Comparison of ENCODE assay signal across 1 cellular context in the genomic region with DNA sequence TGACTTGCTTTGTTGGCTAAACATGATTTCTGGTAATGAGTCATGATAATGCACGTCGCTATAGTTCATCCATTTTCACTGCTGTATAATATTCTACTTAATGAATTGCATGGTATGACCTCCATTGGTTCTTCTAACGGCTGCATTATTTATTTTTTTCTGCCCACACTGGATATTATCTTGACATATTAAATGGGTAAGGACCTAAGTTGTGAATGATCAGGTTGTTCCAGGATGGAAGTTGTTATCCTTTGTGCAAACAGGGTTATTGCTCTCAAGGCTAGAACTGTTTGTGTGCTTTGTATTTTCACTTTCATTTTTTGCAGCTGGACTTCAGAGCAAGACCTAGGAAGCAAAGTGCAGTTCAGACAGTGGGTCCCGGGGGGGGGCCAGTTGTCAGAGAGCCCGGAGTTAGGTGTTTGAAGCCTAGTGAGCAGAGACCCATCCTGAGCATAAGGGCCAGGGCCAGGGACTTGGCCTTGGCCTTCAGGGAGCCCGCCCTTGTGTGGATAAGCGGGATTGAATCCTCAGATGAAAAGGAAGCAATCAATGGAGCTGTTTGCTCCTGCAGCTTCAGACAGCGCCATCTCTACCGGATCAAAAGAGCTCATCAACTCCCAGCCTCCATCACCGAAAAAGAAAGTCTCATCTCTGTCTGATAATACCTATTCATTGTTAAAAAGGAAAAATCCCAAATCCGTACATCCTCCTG.
TF ChIP-seq lines count a peak whose summit lies in the region.

No MANE protein-coding gene starts in this region.

TF ChIP-seq in HepG2, 621 proteins besides CTCF, POLR2A, EP300 and RAD21 (continued from another document and continues in another):
- TF ChIP-seq, protein P1, sequence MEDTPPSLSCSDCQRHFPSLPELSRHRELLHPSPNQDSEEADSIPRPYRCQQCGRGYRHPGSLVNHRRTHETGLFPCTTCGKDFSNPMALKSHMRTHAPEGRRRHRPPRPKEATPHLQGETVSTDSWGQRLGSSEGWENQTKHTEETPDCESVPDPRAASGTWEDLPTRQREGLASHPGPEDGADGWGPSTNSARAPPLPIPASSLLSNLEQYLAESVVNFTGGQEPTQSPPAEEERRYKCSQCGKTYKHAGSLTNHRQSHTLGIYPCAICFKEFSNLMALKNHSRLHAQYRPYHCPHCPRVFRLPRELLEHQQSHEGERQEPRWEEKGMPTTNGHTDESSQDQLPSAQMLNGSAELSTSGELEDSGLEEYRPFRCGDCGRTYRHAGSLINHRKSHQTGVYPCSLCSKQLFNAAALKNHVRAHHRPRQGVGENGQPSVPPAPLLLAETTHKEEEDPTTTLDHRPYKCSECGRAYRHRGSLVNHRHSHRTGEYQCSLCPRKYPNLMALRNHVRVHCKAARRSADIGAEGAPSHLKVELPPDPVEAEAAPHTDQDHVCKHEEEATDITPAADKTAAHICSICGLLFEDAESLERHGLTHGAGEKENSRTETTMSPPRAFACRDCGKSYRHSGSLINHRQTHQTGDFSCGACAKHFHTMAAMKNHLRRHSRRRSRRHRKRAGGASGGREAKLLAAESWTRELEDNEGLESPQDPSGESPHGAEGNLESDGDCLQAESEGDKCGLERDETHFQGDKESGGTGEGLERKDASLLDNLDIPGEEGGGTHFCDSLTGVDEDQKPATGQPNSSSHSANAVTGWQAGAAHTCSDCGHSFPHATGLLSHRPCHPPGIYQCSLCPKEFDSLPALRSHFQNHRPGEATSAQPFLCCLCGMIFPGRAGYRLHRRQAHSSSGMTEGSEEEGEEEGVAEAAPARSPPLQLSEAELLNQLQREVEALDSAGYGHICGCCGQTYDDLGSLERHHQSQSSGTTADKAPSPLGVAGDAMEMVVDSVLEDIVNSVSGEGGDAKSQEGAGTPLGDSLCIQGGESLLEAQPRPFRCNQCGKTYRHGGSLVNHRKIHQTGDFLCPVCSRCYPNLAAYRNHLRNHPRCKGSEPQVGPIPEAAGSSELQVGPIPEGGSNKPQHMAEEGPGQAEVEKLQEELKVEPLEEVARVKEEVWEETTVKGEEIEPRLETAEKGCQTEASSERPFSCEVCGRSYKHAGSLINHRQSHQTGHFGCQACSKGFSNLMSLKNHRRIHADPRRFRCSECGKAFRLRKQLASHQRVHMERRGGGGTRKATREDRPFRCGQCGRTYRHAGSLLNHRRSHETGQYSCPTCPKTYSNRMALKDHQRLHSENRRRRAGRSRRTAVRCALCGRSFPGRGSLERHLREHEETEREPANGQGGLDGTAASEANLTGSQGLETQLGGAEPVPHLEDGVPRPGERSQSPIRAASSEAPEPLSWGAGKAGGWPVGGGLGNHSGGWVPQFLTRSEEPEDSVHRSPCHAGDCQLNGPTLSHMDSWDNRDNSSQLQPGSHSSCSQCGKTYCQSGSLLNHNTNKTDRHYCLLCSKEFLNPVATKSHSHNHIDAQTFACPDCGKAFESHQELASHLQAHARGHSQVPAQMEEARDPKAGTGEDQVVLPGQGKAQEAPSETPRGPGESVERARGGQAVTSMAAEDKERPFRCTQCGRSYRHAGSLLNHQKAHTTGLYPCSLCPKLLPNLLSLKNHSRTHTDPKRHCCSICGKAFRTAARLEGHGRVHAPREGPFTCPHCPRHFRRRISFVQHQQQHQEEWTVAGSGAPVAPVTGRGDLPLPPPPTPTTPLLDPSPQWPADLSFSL (CRISPR knock-in tag; IDR thresholded peaks at IDR 0.05) = peak; percentile 76; the same call in 1 of the 2 replicates
- TF ChIP-seq HNF4G (IDR thresholded peaks at IDR 0.05; ENCODE audit: borderline replicate concordance, low read depth, low read length) (peak; percentile 97), HNF4G (CRISPR knock-in tag; IDR thresholded peaks at IDR 0.05; ENCODE audit: borderline replicate concordance, low read depth) (peak; percentile 96; the same call in 1 of the 2 replicates), ATF7 (IDR thresholded peaks at IDR 0.05) (peak; percentile 45; the same call in 1 of the 2 replicates), ATF7 (CRISPR knock-in tag; IDR thresholded peaks at IDR 0.05) (peak; percentile 84; the same call in 1 of the 2 replicates), MED8 (CRISPR knock-in tag; IDR thresholded peaks at IDR 0.05; ENCODE audit: insufficient replicate concordance) (peak; percentile 71), NFKB2 (CRISPR knock-in tag; IDR thresholded peaks at IDR 0.05; ENCODE audit: borderline replicate concordance) (no peak), ZNF879 (CRISPR knock-in tag; IDR thresholded peaks at IDR 0.05) (no peak), SCMH1 (CRISPR knock-in tag; IDR thresholded peaks at IDR 0.05; ENCODE audit: borderline replicate concordance) (no peak), BRD4 (CRISPR knock-in tag; IDR thresholded peaks at IDR 0.05) (no peak), ETV5 (CRISPR knock-in tag; IDR thresholded peaks at IDR 0.05; ENCODE audit: borderline replicate concordance) (peak; percentile 93), CBX1 (IDR thresholded peaks at IDR 0.05; ENCODE audit: low read depth) (no peak), LCORL (IDR thresholded peaks at IDR 0.05) (no peak), LCORL (CRISPR knock-in tag; IDR thresholded peaks at IDR 0.05) (0 out of 2 replicates have a peak, but pooled peaks have one; percentile 81), ZNF678 (CRISPR knock-in tag; IDR thresholded peaks at IDR 0.05) (no peak), TEAD3 (CRISPR knock-in tag; optimal IDR thresholded peaks at IDR 0.05; ENCODE audit: borderline replicate concordance) (peak; percentile 90), IRF2 (CRISPR knock-in tag; IDR thresholded peaks at IDR 0.05) (peak; percentile 100), MXI1 (IDR thresholded peaks at IDR 0.05; ENCODE audit: borderline replicate concordance, low read depth, low read length) (peak; percentile 77; the same call in 1 of the 3 replicates), ZNF207 (IDR thresholded peaks at IDR 0.05; ENCODE audit: borderline replicate concordance) (no peak), ZFAT (CRISPR knock-in tag; conservative IDR thresholded peaks at IDR 0.05) (no peak), ZSCAN9 (CRISPR knock-in tag; IDR thresholded peaks at IDR 0.05; ENCODE audit: borderline replicate concordance) (0 out of 2 replicates have a peak, but pooled peaks have one; percentile 70), ASH2L (IDR thresholded peaks at IDR 0.05; ENCODE audit: insufficient read length, low read depth, low read length) (peak; percentile 87), ZNF451 (CRISPR knock-in tag; IDR thresholded peaks at IDR 0.05) (peak; percentile 45; the same call in 1 of the 2 replicates), POLR2AphosphoS2 (IDR thresholded peaks at IDR 0.05; ENCODE audit: low read depth, low read length) (no peak), FIP1L1 (IDR thresholded peaks at IDR 0.05; ENCODE audit: borderline replicate concordance, insufficient read depth, low read depth, low read length) (no peak)
- TF ChIP-seq, protein P2, sequence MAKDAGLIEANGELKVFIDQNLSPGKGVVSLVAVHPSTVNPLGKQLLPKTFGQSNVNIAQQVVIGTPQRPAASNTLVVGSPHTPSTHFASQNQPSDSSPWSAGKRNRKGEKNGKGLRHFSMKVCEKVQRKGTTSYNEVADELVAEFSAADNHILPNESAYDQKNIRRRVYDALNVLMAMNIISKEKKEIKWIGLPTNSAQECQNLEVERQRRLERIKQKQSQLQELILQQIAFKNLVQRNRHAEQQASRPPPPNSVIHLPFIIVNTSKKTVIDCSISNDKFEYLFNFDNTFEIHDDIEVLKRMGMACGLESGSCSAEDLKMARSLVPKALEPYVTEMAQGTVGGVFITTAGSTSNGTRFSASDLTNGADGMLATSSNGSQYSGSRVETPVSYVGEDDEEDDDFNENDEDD (CRISPR knock-in tag; IDR thresholded peaks at IDR 0.05; ENCODE audit: borderline replicate concordance) = peak; percentile 67
- TF ChIP-seq, protein P3, sequence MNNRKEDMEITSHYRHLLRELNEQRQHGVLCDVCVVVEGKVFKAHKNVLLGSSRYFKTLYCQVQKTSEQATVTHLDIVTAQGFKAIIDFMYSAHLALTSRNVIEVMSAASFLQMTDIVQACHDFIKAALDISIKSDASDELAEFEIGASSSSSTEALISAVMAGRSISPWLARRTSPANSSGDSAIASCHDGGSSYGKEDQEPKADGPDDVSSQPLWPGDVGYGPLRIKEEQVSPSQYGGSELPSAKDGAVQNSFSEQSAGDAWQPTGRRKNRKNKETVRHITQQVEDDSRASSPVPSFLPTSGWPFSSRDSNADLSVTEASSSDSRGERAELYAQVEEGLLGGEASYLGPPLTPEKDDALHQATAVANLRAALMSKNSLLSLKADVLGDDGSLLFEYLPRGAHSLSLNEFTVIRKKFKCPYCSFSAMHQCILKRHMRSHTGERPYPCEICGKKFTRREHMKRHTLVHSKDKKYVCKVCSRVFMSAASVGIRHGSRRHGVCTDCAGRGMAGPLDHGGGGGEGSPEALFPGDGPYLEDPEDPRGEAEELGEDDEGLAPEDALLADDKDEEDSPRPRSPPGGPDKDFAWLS (CRISPR knock-in tag; IDR thresholded peaks at IDR 0.05; ENCODE audit: borderline replicate concordance) = no peak
- TF ChIP-seq, protein P4, sequence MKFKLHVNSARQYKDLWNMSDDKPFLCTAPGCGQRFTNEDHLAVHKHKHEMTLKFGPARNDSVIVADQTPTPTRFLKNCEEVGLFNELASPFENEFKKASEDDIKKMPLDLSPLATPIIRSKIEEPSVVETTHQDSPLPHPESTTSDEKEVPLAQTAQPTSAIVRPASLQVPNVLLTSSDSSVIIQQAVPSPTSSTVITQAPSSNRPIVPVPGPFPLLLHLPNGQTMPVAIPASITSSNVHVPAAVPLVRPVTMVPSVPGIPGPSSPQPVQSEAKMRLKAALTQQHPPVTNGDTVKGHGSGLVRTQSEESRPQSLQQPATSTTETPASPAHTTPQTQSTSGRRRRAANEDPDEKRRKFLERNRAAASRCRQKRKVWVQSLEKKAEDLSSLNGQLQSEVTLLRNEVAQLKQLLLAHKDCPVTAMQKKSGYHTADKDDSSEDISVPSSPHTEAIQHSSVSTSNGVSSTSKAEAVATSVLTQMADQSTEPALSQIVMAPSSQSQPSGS (CRISPR knock-in tag; IDR thresholded peaks at IDR 0.05) = no peak; the same call in 1 of the 2 replicates
- TF ChIP-seq, protein P5, sequence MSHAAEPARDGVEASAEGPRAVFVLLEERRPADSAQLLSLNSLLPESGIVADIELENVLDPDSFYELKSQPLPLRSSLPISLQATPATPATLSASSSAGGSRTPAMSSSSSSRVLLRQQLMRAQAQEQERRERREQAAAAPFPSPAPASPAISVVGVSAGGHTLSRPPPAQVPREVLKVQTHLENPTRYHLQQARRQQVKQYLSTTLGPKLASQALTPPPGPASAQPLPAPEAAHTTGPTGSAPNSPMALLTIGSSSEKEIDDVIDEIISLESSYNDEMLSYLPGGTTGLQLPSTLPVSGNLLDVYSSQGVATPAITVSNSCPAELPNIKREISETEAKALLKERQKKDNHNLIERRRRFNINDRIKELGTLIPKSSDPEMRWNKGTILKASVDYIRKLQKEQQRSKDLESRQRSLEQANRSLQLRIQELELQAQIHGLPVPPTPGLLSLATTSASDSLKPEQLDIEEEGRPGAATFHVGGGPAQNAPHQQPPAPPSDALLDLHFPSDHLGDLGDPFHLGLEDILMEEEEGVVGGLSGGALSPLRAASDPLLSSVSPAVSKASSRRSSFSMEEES (CRISPR knock-in tag; IDR thresholded peaks at IDR 0.05) = no peak; the same call in 1 of the 2 replicates
- TF ChIP-seq, protein P6, sequence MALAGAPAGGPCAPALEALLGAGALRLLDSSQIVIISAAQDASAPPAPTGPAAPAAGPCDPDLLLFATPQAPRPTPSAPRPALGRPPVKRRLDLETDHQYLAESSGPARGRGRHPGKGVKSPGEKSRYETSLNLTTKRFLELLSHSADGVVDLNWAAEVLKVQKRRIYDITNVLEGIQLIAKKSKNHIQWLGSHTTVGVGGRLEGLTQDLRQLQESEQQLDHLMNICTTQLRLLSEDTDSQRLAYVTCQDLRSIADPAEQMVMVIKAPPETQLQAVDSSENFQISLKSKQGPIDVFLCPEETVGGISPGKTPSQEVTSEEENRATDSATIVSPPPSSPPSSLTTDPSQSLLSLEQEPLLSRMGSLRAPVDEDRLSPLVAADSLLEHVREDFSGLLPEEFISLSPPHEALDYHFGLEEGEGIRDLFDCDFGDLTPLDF (CRISPR knock-in tag; IDR thresholded peaks at IDR 0.05) = peak; percentile 41; the same call in 1 of the 2 replicates
- TF ChIP-seq, protein P7, sequence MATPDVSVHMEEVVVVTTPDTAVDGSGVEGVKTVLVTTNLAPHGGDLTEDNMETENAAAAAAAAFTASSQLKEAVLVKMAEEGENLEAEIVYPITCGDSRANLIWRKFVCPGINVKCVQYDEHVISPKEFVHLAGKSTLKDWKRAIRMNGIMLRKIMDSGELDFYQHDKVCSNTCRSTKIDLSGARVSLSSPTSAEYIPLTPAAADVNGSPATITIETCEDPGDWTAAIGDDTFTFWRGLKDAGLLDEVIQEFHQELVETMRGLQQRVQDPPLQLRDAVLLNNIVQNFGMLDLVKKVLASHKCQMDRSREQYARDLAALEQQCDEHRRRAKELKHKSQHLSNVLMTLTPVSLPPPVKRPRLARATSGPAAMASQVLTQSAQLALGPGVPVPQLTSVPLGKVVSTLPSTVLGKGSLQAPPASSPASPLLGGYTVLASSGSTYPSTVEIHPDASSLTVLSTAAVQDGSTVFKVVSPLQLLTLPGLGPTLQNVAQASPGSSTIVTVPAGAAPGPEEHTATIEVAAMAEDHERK (CRISPR knock-in tag; IDR thresholded peaks at IDR 0.05; ENCODE audit: low read depth) = no peak
- TF ChIP-seq, protein P8, sequence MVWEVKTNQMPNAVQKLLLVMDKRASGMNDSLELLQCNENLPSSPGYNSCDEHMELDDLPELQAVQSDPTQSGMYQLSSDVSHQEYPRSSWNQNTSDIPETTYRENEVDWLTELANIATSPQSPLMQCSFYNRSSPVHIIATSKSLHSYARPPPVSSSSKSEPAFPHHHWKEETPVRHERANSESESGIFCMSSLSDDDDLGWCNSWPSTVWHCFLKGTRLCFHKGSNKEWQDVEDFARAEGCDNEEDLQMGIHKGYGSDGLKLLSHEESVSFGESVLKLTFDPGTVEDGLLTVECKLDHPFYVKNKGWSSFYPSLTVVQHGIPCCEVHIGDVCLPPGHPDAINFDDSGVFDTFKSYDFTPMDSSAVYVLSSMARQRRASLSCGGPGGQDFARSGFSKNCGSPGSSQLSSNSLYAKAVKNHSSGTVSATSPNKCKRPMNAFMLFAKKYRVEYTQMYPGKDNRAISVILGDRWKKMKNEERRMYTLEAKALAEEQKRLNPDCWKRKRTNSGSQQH (CRISPR knock-in tag; IDR thresholded peaks at IDR 0.05; ENCODE audit: low read depth) = peak; percentile 50; the same call in 1 of the 2 replicates
- TF ChIP-seq, protein P9, sequence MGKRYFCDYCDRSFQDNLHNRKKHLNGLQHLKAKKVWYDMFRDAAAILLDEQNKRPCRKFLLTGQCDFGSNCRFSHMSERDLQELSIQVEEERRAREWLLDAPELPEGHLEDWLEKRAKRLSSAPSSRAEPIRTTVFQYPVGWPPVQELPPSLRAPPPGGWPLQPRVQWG (CRISPR knock-in tag; IDR thresholded peaks at IDR 0.05; ENCODE audit: borderline replicate concordance, low read depth) = no peak
- TF ChIP-seq, protein P10, sequence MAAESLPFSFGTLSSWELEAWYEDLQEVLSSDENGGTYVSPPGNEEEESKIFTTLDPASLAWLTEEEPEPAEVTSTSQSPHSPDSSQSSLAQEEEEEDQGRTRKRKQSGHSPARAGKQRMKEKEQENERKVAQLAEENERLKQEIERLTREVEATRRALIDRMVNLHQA (CRISPR knock-in tag; IDR thresholded peaks at IDR 0.05) = no peak
- TF ChIP-seq, protein P11, sequence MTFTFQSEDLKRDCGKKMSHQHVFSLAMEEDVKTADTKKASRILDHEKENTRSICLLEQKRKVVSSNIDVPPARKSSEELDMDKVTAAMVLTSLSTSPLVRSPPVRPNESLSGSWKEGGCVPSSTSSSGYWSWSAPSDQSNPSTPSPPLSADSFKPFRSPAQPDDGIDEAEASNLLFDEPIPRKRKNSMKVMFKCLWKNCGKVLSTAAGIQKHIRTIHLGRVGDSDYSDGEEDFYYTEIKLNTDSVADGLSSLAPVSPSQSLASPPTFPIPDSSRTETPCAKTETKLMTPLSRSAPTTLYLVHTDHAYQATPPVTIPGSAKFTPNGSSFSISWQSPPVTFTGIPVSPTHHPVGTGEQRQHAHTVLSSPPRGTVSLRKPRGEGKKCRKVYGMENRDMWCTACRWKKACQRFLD (CRISPR knock-in tag; IDR thresholded peaks at IDR 0.05; ENCODE audit: borderline replicate concordance) = no peak
